ENCODE assay signal across 8 cellular contexts in genomic region chr2:28567076-28567471, GRCh38.
A peak's percentile ranks its signal among the peaks of the same experiment; 100 is the strongest.
DNase-seq lines count a peak whose midpoint lies in the region; ATAC-seq and TF ChIP-seq lines count a peak whose summit lies in the region.

No MANE protein-coding gene starts in this region.

- peaks cover 8% of the 10 kb centered on the region for H3K9me3 Mint-ChIP-seq in activated T-cell treated with anti-CD3 and anti-CD28 coated beads, Interleukin-2, amount 50 U/mL, for 24 hours
- no peaks in the 10 kb centered on the region for H3K9me3 Mint-ChIP-seq in MCF 10A (ENCODE audit: unreplicated experiment)

- in situ Hi-C loops in G401 (cut with HindIII; ENCODE audit: low sequenced_read_pairs) = no loop called here

- H3K36me3 Mint-ChIP-seq in activated T-cell treated with anti-CD3 and anti-CD28 coated beads, Interleukin-2, amount 50 U/mL, for 24 hours (ENCODE audit: low read depth) = no peaks in the 10 kb centered on the region
- H3K36me3 Mint-ChIP-seq in MCF 10A (ENCODE audit: insufficient read depth, unreplicated experiment) = peaks cover 7% of the 10 kb centered on the region

- no peak for DNase-seq in activated T-cell treated with anti-CD3 and anti-CD28 coated beads, Interleukin-2, amount 50 U/mL, for 24 hours
- DNase-seq in activated T-cell treated with anti-CD3 and anti-CD28 coated beads, Interleukin-2, amount 50 U/mL, for 1 hour = no peak
- DNase-seq in NCI-H2171 treated with DMSO at 0.1 percent for 48 hours (lab: John Stamatoyannopoulos, UW) (peak; percentile 94), MCF 10A (ENCODE audit: unreplicated experiment) (no peak), left kidney (ENCODE audit: low read depth, low spot score) (peak; percentile 51), G401 (ENCODE audit: low spot score) (no peak)
- peak; percentile 37 for DNase-seq in stimulated activated naive CD8-positive, alpha-beta T cell treated with anti-CD3 and anti-CD28 coated beads, Interleukin-15, Interleukin-2, amounts not matched to agents 100 U/mL and 50 U/mL, for 24 hours

- BruUV-seq in MCF 10A (replicated peaks; lab: Mats Ljungman, UMichigan) = no TSS peak

- no peak for TF ChIP-seq CTCF in MCF 10A (IDR thresholded peaks at IDR 0.05; ENCODE audit: unreplicated experiment)

- POLR2A ChIA-PET in MCF 10A (lab: Yijun Ruan, JAX) = interaction anchor here (0.6 to 7.5 kb wide), 19 partner anchors 12 to 884 kb away, joined by 3 to 66 read pairs (median 4); partner anchors contain the start of genes PPP1CB and WDR43

- ATAC-seq in stimulated activated naive CD8-positive, alpha-beta T cell treated with anti-CD3 and anti-CD28 coated beads, Interleukin-15, Interleukin-2, amounts not matched to agents 100 U/mL and 50 U/mL, for 24 hours = no peak
- ATAC-seq in GM18861 (IDR thresholded peaks at IDR 0.05; ENCODE audit: unreplicated experiment) = no peak

- CTCF ChIA-PET in MCF 10A (lab: Yijun Ruan, JAX) = interaction anchor here (0.6 to 3.3 kb wide), 22 partner anchors 9 to 814 kb away, joined by 3 to 39 read pairs (median 4); partner anchors contain the start of genes PPP1CB, TRMT61B and WDR43

- H3K4me1 Mint-ChIP-seq in activated T-cell treated with anti-CD3 and anti-CD28 coated beads, Interleukin-2, amount 50 U/mL, for 24 hours (ENCODE audit: low read depth) = peaks cover 20% of the 10 kb centered on the region
- peaks cover 18% of the 10 kb centered on the region for H3K4me1 Mint-ChIP-seq in MCF 10A (ENCODE audit: insufficient read depth, unreplicated experiment)

- no peaks in the 10 kb centered on the region for H3K27me3 Mint-ChIP-seq in activated T-cell treated with anti-CD3 and anti-CD28 coated beads, Interleukin-2, amount 50 U/mL, for 24 hours
- no peaks in the 10 kb centered on the region for H3K27me3 Mint-ChIP-seq in MCF 10A (ENCODE audit: insufficient read depth, unreplicated experiment)

- peak overlapping the region; percentile 80 for H3K4me3 Mint-ChIP-seq in activated T-cell treated with anti-CD3 and anti-CD28 coated beads, Interleukin-2, amount 50 U/mL, for 24 hours
- peak overlapping the region; percentile 78 for H3K4me3 Mint-ChIP-seq in MCF 10A (ENCODE audit: unreplicated experiment)

- intact Hi-C loops in MCF 10A (cut with micrococcal nuclease) = loop anchor here (2.0 kb wide), 2 partner anchors 96 to 328 kb away; partner anchors contain the start of gene WDR43

- peak overlapping the region; percentile 85 for H3K27ac Mint-ChIP-seq in activated T-cell treated with anti-CD3 and anti-CD28 coated beads, Interleukin-2, amount 50 U/mL, for 24 hours
- no peak overlapping the region for H3K27ac Mint-ChIP-seq in MCF 10A (ENCODE audit: low read depth, unreplicated experiment)

Comparison
In these comparisons a context has a peak if more than half of its experiments do, and no peak if none do; other contexts are left out.
1. DNase-seq: peak in NCI-H2171 treated with DMSO at 0.1 percent for 48 hours (single experiment), left kidney (single experiment) and stimulated activated naive CD8-positive, alpha-beta T cell treated with anti-CD3 and anti-CD28 coated beads, Interleukin-15, Interleukin-2, amounts not matched to agents 100 U/mL and 50 U/mL, for 24 hours (single experiment); none in activated T-cell treated with anti-CD3 and anti-CD28 coated beads, Interleukin-2, amount 50 U/mL, for 24 hours (single experiment), activated T-cell treated with anti-CD3 and anti-CD28 coated beads, Interleukin-2, amount 50 U/mL, for 1 hour (single experiment), MCF 10A (single experiment) and G401 (single experiment).